Comparison of ENCODE assay signal across 2 cellular contexts in genomic region chr12:3065300-3065699, GRCh38.
TF ChIP-seq lines count a peak whose summit lies in the region.

No MANE protein-coding gene starts in this region.

TF ChIP-seq in HCT116, 20 proteins besides CTCF, POLR2A, EP300 and RAD21:
- no peak for TF ChIP-seq REST (IDR thresholded peaks at IDR 0.05; ENCODE audit: low read depth)
- no peak for TF ChIP-seq EZH2 (IDR thresholded peaks at IDR 0.05)
- no peak for TF ChIP-seq JUND (IDR thresholded peaks at IDR 0.05)
- no peak for TF ChIP-seq FOSL1 (IDR thresholded peaks at IDR 0.05; ENCODE audit: low read depth)
- no peak for TF ChIP-seq EZH2phosphoT487 (IDR thresholded peaks at IDR 0.05; ENCODE audit: borderline replicate concordance)
- TF ChIP-seq EGR1 (IDR thresholded peaks at IDR 0.05; ENCODE audit: low read depth) = no peak
- TF ChIP-seq CBX3 (IDR thresholded peaks at IDR 0.05; ENCODE audit: low read depth) = no peak
TF ChIP-seq in HCT116: peak in this region for 0.

TF ChIP-seq in WTC11, 78 proteins besides CTCF, POLR2A, EP300 and RAD21 (continued from another document):
- TF ChIP-seq ZNF532 (CRISPR knock-in tag; IDR thresholded peaks at IDR 0.05; ENCODE audit: borderline replicate concordance) (no peak), JUN (CRISPR knock-in tag; IDR thresholded peaks at IDR 0.05) (no peak), CDX4 (CRISPR knock-in tag; IDR thresholded peaks at IDR 0.05; ENCODE audit: borderline replicate concordance) (no peak), SOX15 (CRISPR knock-in tag; IDR thresholded peaks at IDR 0.05) (no peak), ATF1 (CRISPR knock-in tag; IDR thresholded peaks at IDR 0.05) (no peak)
